ENCODE assay signal across 27 cellular contexts in genomic region chr2:499726-500125, GRCh38.
"Had no signal": no experiment of that assay in that cellular context is flagged by ENCODE, and none has a peak within 500 bp of the region (broad histone marks: within the 10 kb centered on the region; RNA-seq: fewer than 3 reads in every experiment).

No MANE protein-coding gene starts in this region.

- H3K36me3 Mint-ChIP-seq: naive thymus-derived CD4-positive, alpha-beta T cell; natural killer cell; stimulated activated effector memory CD8-positive, alpha-beta T cell treated with anti-CD3 and anti-CD28 coated beads, Interleukin-12 subunit alpha, Interleukin-12 subunit beta, amount 100 ng/mL, for 72 hours; stimulated activated naive B cell treated with anti-CD40 and anti-IgM and Interleukin-4, amounts not matched to agents 10 μg/mL and 1 μg/mL and 100 μg/mL, for 72 hours had no signal

- H3K36me3 ChIP-seq: neutrophil, ovary, right lobe of liver, sigmoid colon, stomach, thoracic aorta, thyroid gland, tibial nerve, upper lobe of left lung had no signal

- H3K9ac ChIP-seq: parathyroid adenoma had no signal

- H3K27ac Mint-ChIP-seq: naive thymus-derived CD4-positive, alpha-beta T cell; natural killer cell; nephron; progenitor cell of endocrine pancreas; stimulated activated effector memory CD8-positive, alpha-beta T cell treated with anti-CD3 and anti-CD28 coated beads, Interleukin-12 subunit alpha, Interleukin-12 subunit beta, amount 100 ng/mL, for 72 hours; stimulated activated naive B cell treated with anti-CD40 and anti-IgM and Interleukin-4, amounts not matched to agents 10 μg/mL and 1 μg/mL and 100 μg/mL, for 72 hours; stimulated activated naive CD8-positive, alpha-beta T cell treated with anti-CD3 and anti-CD28 coated beads, Interleukin-15, Interleukin-2, amounts not matched to agents 100 ng/mL and 50 ng/mL, for 24 hours had no signal

- DNase-seq: naive thymus-derived CD4-positive, alpha-beta T cell; natural killer cell; nucleus accumbens; ovary; posterior cingulate gyrus; psoas muscle; right cardiac atrium; right lobe of liver; sigmoid colon; small intestine; stimulated activated CD4-positive, alpha-beta T cell treated with anti-CD3 and anti-CD28 coated beads, Interleukin-15, amount 100 ng/mL, for 24 hours; stimulated activated CD4-positive, alpha-beta T cell treated with anti-CD3 and anti-CD28 coated beads, Interleukin-2, amount 100 ng/mL, for 24 hours; stimulated activated CD4-positive, alpha-beta T cell treated with anti-CD3 and anti-CD28 coated beads, Interleukin-2, amount 100 ng/mL, for 48 hours; stimulated activated CD4-positive, alpha-beta T cell treated with anti-CD3 and anti-CD28 coated beads, Interleukin-4, amount 100 ng/mL, for 24 hours; stimulated activated naive B cell treated with anti-CD40 and anti-IgM and Interleukin-4, amounts not matched to agents 10 μg/mL and 1 μg/mL and 100 μg/mL, for 72 hours; stimulated activated naive CD4-positive, alpha-beta T cell treated with Interleukin-2 at 50 U/mL for 16 hours; stomach; thyroid gland; upper lobe of left lung had no signal

- H2AFZ ChIP-seq: parathyroid adenoma had no signal

- H3K9me3 ChIP-seq: neutrophil, ovary, psoas muscle, right lobe of liver, sigmoid colon, stomach, thoracic aorta, thyroid gland, upper lobe of left lung had no signal

- H3K4me1 ChIP-seq: parathyroid adenoma, psoas muscle, right lobe of liver, sigmoid colon, stomach, thyroid gland, tibial nerve, upper lobe of left lung had no signal

- H3K27me3 ChIP-seq: neutrophil, ovary, right lobe of liver, sigmoid colon, thyroid gland, tibial nerve, upper lobe of left lung had no signal

- H3K27ac ChIP-seq: neutrophil, ovary, parathyroid adenoma, psoas muscle, right lobe of liver, sigmoid colon, stomach, thoracic aorta, thyroid gland, tibial nerve, upper lobe of left lung had no signal

- ATAC-seq: naive thymus-derived CD4-positive, alpha-beta T cell; natural killer cell; psoas muscle; right cardiac atrium; right lobe of liver; stimulated activated effector memory CD8-positive, alpha-beta T cell treated with anti-CD3 and anti-CD28 coated beads, Interleukin-12 subunit alpha, Interleukin-12 subunit beta, amount 100 ng/mL, for 72 hours; stimulated activated naive B cell treated with anti-CD40 and anti-IgM and Interleukin-4, amounts not matched to agents 10 μg/mL and 1 μg/mL and 100 μg/mL, for 72 hours had no signal

- H3K79me2 ChIP-seq: parathyroid adenoma had no signal

- H3K4me3 ChIP-seq: ovary, psoas muscle, right lobe of liver, sigmoid colon, stomach, thoracic aorta, thyroid gland, tibial nerve, upper lobe of left lung had no signal

- H3K4me3 Mint-ChIP-seq: naive thymus-derived CD4-positive, alpha-beta T cell; natural killer cell; nephron; stimulated activated effector memory CD8-positive, alpha-beta T cell treated with anti-CD3 and anti-CD28 coated beads, Interleukin-12 subunit alpha, Interleukin-12 subunit beta, amount 100 ng/mL, for 72 hours; stimulated activated naive B cell treated with anti-CD40 and anti-IgM and Interleukin-4, amounts not matched to agents 10 μg/mL and 1 μg/mL and 100 μg/mL, for 72 hours; stimulated activated naive CD8-positive, alpha-beta T cell treated with anti-CD3 and anti-CD28 coated beads, Interleukin-15, Interleukin-2, amounts not matched to agents 100 ng/mL and 50 ng/mL, for 24 hours had no signal

- H3K9me3 Mint-ChIP-seq: naive thymus-derived CD4-positive, alpha-beta T cell; natural killer cell; nephron; stimulated activated effector memory CD8-positive, alpha-beta T cell treated with anti-CD3 and anti-CD28 coated beads, Interleukin-12 subunit alpha, Interleukin-12 subunit beta, amount 100 ng/mL, for 72 hours; stimulated activated naive B cell treated with anti-CD40 and anti-IgM and Interleukin-4, amounts not matched to agents 10 μg/mL and 1 μg/mL and 100 μg/mL, for 72 hours; stimulated activated naive CD8-positive, alpha-beta T cell treated with anti-CD3 and anti-CD28 coated beads, Interleukin-15, Interleukin-2, amounts not matched to agents 100 ng/mL and 50 ng/mL, for 24 hours had no signal
